Comparison of ENCODE assay signal across 15 cellular contexts in genomic region chr2:227191367-227191766, GRCh38. TPM values are rescaled to one million over a fixed set of nuclear protein-coding genes. Genes with fewer than 3 reads are reported as not detected.
DNase-seq lines count a peak whose midpoint lies in the region; ATAC-seq and TF ChIP-seq lines count a peak whose summit lies in the region.
"Had no signal": no experiment of that assay in that cellular context is flagged by ENCODE, and none has a peak within 500 bp of the region (broad histone marks: within the 10 kb centered on the region; RNA-seq: fewer than 3 reads in every experiment).

No MANE protein-coding gene starts in this region.

- in situ Hi-C loops in brain microvascular endothelial cell (cut with HindIII; ENCODE audit: low pct_ligation_motif_present, low sequenced_read_pairs) (no loop called here), gastrocnemius medialis (cut with MboI; ENCODE audit: low sequenced_read_pairs in 4 of 4) (no loop called here)

- H3K4me1 ChIP-seq in H9 (ENCODE audit: insufficient read depth, low read length) (peaks cover 2% of the 10 kb centered on the region; the same call in 1 of the 2 replicates), gastrocnemius medialis (peaks cover 65 to 68% of the 10 kb centered on the region in 2 donors)

- H3K4me3 Mint-ChIP-seq in H9, result no peak overlapping the region
- H3K4me3 Mint-ChIP-seq: CD8-positive, alpha-beta memory T cell had no signal

- no CpG with 5 or more reads among the region's 3 CpGs for WGBS in H9 (ENCODE audit: extremely low coverage, insufficient read length, low lambda C conversion rate)

- no peak overlapping the region for H4K5ac ChIP-seq in H9 (ENCODE audit: insufficient read length, low read depth, low read length)

- no peak overlapping the region for H3K23ac ChIP-seq in H9 (ENCODE audit: insufficient read length, low read depth, low read length)

- H2AFZ ChIP-seq in H9 (ENCODE audit: low read length), result no peak overlapping the region

- H3K27ac ChIP-seq in H9 (ENCODE audit: insufficient read length, low read depth, low read length) (no peak overlapping the region), brain microvascular endothelial cell (peak overlapping the region; percentile 45), gastrocnemius medialis (peak overlapping the region; percentile 79 to 91 (median 84))

- H3K14ac ChIP-seq in H9 (ENCODE audit: insufficient read depth, low read length), result no peak overlapping the region

- H3K79me2 ChIP-seq in H9 (ENCODE audit: insufficient read depth, low read length), result no peaks in the 10 kb centered on the region

- H3K36me3 ChIP-seq in brain microvascular endothelial cell (replicated peaks) (no peaks in the 10 kb centered on the region), gastrocnemius medialis (no peaks in the 10 kb centered on the region)

- H3K23me2 ChIP-seq in H9 (ENCODE audit: insufficient read length, low read depth, low read length, poor library complexity, severe bottlenecking), result no peaks in the 10 kb centered on the region

- TF ChIP-seq POLR2A in gastrocnemius medialis (IDR thresholded peaks at IDR 0.05), result no peak

- no peaks in the 10 kb centered on the region; the same call in 1 of the 2 replicates for H3K27me3 Mint-ChIP-seq in H9 (ENCODE audit: low read depth)

- H3K4me1 Mint-ChIP-seq in H9, result peaks cover 22 to 40% of the 10 kb centered on the region in 2 experiments
- H3K4me1 Mint-ChIP-seq: CD8-positive, alpha-beta memory T cell had no signal

- H3K9ac ChIP-seq in H9 (ENCODE audit: extremely low read depth, insufficient read length, low read length), result no peak overlapping the region

- H4K91ac ChIP-seq in H9 (ENCODE audit: insufficient read length, low read depth, low read length), result no peak overlapping the region

- no peak overlapping the region for H3K4me2 ChIP-seq in H9 (ENCODE audit: insufficient read depth, insufficient read length, low read length)

- intact Hi-C loops in gastrocnemius medialis (cut with DNase I; ENCODE audit: low total_unique reads), result no loop called here

- H3K36me3 Mint-ChIP-seq in H9 (ENCODE audit: insufficient read depth in 1 of 3, low read depth in 3 of 3), result no peaks in the 10 kb centered on the region
- H3K36me3 Mint-ChIP-seq: CD8-positive, alpha-beta memory T cell had no signal

- no peak overlapping the region for H3T11ph ChIP-seq in H9 (ENCODE audit: low read length)

- H3K4me3 ChIP-seq in brain microvascular endothelial cell (ENCODE audit: low read depth, low read length) (no peak overlapping the region), gastrocnemius medialis (no peak overlapping the region)
- H3K4me3 ChIP-seq: mucosa of descending colon had no signal

- DNase-seq in H9, result peak; percentile 46
- DNase-seq in NCI-H524 (lab: John Stamatoyannopoulos, UW), result peak; percentile 69 to 75
- DNase-seq in brain microvascular endothelial cell, result peak; percentile 57
- peak; percentile 36 to 59 for DNase-seq in gastrocnemius medialis
- no peak for DNase-seq in activated gamma-delta T cell (lab: John Stamatoyannopoulos, UW)
- no peak for DNase-seq in GM10266 (ENCODE audit: extremely low spot score)
- DNase-seq: activated CD8-positive, alpha-beta memory T cell treated with anti-CD3 and anti-CD28 coated beads for 24 hours; activated naive CD4-positive, alpha-beta T cell treated with anti-CD3 and anti-CD28 coated beads, Interleukin-2, amount 50 U/mL, for 16 hours; CD8-positive, alpha-beta memory T cell; cortex of kidney; mucosa of descending colon; NCI-H1694; substantia nigra had no signal

- no peaks in the 10 kb centered on the region for H3K27me3 ChIP-seq in H9 (ENCODE audit: insufficient read depth, low read length)
- H3K27me3 ChIP-seq in brain microvascular endothelial cell (replicated peaks), result no peaks in the 10 kb centered on the region
- no peaks in the 10 kb centered on the region for H3K27me3 ChIP-seq in gastrocnemius medialis

- no peak overlapping the region for H2BK5ac ChIP-seq in H9 (ENCODE audit: insufficient read length, low read length)

- no peak overlapping the region for H2BK15ac ChIP-seq in H9 (ENCODE audit: low read depth, low read length)

- H2AK5ac ChIP-seq in H9 (ENCODE audit: insufficient read length, low read length), result no peak overlapping the region

- H3K9me3 Mint-ChIP-seq in H9, result no peaks in the 10 kb centered on the region

- H3K18ac ChIP-seq in H9 (ENCODE audit: insufficient read length, low read depth, low read length), result no peak overlapping the region

- no peaks in the 10 kb centered on the region for H3K79me1 ChIP-seq in H9 (ENCODE audit: insufficient read depth, low read depth, low read length, poor library complexity, severe bottlenecking)

- H2BK120ac ChIP-seq in H9 (ENCODE audit: low read depth, low read length, poor library complexity, severe bottlenecking), result no peak overlapping the region

- H2BK20ac ChIP-seq in H9 (ENCODE audit: low read depth, low read length, poor library complexity, severe bottlenecking), result no peak overlapping the region

- peak; percentile 53 to 61 for ATAC-seq in gastrocnemius medialis
- no peak for ATAC-seq in GM19467 (IDR thresholded peaks at IDR 0.05; ENCODE audit: unreplicated experiment)
- ATAC-seq: mucosa of descending colon had no signal

- TF ChIP-seq CTCF in H9 (conservative IDR thresholded peaks at IDR 0.05) (peak; percentile 37; the same call in 2 of the 3 replicates), brain microvascular endothelial cell (IDR thresholded peaks at IDR 0.05; ENCODE audit: low read depth, low read length, missing control alignments) (peak; percentile 50), gastrocnemius medialis (IDR thresholded peaks at IDR 0.05 in 4 of 5, conservative IDR thresholded peaks at IDR 0.05 in 1 of 5) (peak in 3 of 5 experiments; percentile 24 to 36 (median 27)), GM10266 (IDR thresholded peaks at IDR 0.05; ENCODE audit: control insufficient read depth, insufficient read depth, low read depth, missing control alignments) (no peak)

- peak overlapping the region in 2 of 3 experiments; percentile 55 to 60; a peak in 3 of 7 replicates for H3K27ac Mint-ChIP-seq in H9
- H3K27ac Mint-ChIP-seq: CD8-positive, alpha-beta memory T cell had no signal

- H4K20me1 ChIP-seq in H9 (ENCODE audit: control insufficient read depth, insufficient read depth, insufficient read length), result no peaks in the 10 kb centered on the region

- no peaks in the 10 kb centered on the region for H3K9me3 ChIP-seq in H9 (ENCODE audit: control insufficient read depth, low read depth, low read length)
- H3K9me3 ChIP-seq in gastrocnemius medialis, result no peaks in the 10 kb centered on the region
- H3K9me3 ChIP-seq: mucosa of descending colon had no signal

- no peak overlapping the region for H3K56ac ChIP-seq in H9 (ENCODE audit: insufficient read length, low read depth, low read length)

- H3K4ac ChIP-seq in H9 (ENCODE audit: low read depth, low read length), result no peak overlapping the region

- H2BK12ac ChIP-seq in H9 (ENCODE audit: insufficient read length, low read depth, low read length), result no peak overlapping the region

- no peak overlapping the region for H4K8ac ChIP-seq in H9 (replicated peaks; ENCODE audit: insufficient read length, low read depth, low read length)

RNA-seq across cellular contexts. Expression of gene COL4A3, which starts 26.9 kb away (rescaled TPM):
- total RNA-seq in H9 (2021), result 0.15 and 0.64 TPM in 2 replicates
- total RNA-seq in gastrocnemius medialis, result 10 to 100 TPM in 1 of 4 donors, 1 to 10 TPM in 3; 1.9 to 66.8 (median 3.8) TPM
- total RNA-seq: CD8-positive, alpha-beta memory T cell; T-helper 2 cell treated with Interferon-gamma antibody and Interleukin-4, amounts not matched to agents 100 ng/mL and 5 ng/mL, for 36 hours had no signal

RNA-seq across cellular contexts. Expression of gene COL4A4, which starts 27.4 kb away (rescaled TPM):
- total RNA-seq in H9 (2021), result 0.92 and 1.2 TPM in 2 replicates
- 10 to 100 TPM in 1 of 4 donors, 1 to 10 TPM in 3; 2.0 to 11.4 (median 5.7) TPM for total RNA-seq in gastrocnemius medialis
- total RNA-seq: CD8-positive, alpha-beta memory T cell had no signal

Comparison
In these comparisons a context has a peak if more than half of its experiments do, and no peak if none do; other contexts are left out.
1. DNase-seq: peak in H9 (single experiment), NCI-H524 (2 of 2), brain microvascular endothelial cell (single experiment) and gastrocnemius medialis (2 of 2); none in activated gamma-delta T cell (single experiment) and GM10266 (single experiment).